In genomic region chr17:73208139-73208827, GRCh38 we compare ENCODE assay signal across 20 cellular contexts. TPM values are rescaled to one million over a fixed set of nuclear protein-coding genes. Genes with fewer than 3 reads are reported as not detected.
A peak's percentile ranks its signal among the peaks of the same experiment; 100 is the strongest.
DNase-seq lines count a peak whose midpoint lies in the region; ATAC-seq and TF ChIP-seq lines count a peak whose summit lies in the region.
"Had no signal": no experiment of that assay in that cellular context is flagged by ENCODE, and none has a peak within 500 bp of the region (broad histone marks: within the 10 kb centered on the region; RNA-seq: fewer than 3 reads in every experiment).

No MANE protein-coding gene starts in this region.

- H3K79me2 ChIP-seq in PC-9 (ENCODE audit: low read depth), result peaks cover 6% of the 10 kb centered on the region; the same call in 1 of the 2 replicates

- no peak overlapping the region for H3K4me2 ChIP-seq in PC-9

- H3K36me3 Mint-ChIP-seq in activated T-cell treated with anti-CD3 and anti-CD28 coated beads, Interleukin-2, amount 50 U/mL, for 72 hours (ENCODE audit: insufficient read depth in 2 of 2), result peaks cover 10 to 37% of the 10 kb centered on the region in 2 donors
- peaks cover 34% of the 10 kb centered on the region for H3K36me3 Mint-ChIP-seq in activated T-cell treated with anti-CD3 and anti-CD28 coated beads, Interleukin-2, amount 50 U/mL, for 4 hours (ENCODE audit: insufficient read depth)
- peaks cover 40% of the 10 kb centered on the region for H3K36me3 Mint-ChIP-seq in osteocyte (ENCODE audit: unreplicated experiment)

- peaks cover 46% of the 10 kb centered on the region for H3K4me1 Mint-ChIP-seq in activated T-cell treated with anti-CD3 and anti-CD28 coated beads, Interleukin-2, amount 50 U/mL, for 72 hours (ENCODE audit: low read depth)
- H3K4me1 Mint-ChIP-seq in activated T-cell treated with anti-CD3 and anti-CD28 coated beads, Interleukin-2, amount 50 U/mL, for 4 hours (ENCODE audit: low read depth), result peaks cover 32% of the 10 kb centered on the region
- no peaks in the 10 kb centered on the region for H3K4me1 Mint-ChIP-seq in osteocyte (ENCODE audit: unreplicated experiment)

- ATAC-seq in activated T-cell treated with anti-CD3 and anti-CD28 coated beads, Interleukin-2, amount 50 U/mL, for 72 hours (replicated peaks in 1 of 2), result no peak
- no peak for ATAC-seq in activated T-cell treated with anti-CD3 and anti-CD28 coated beads, Interleukin-2, amount 50 U/mL, for 4 hours
- ATAC-seq in GM18858 (IDR thresholded peaks at IDR 0.05; ENCODE audit: unreplicated experiment), result no peak

- POLR2A ChIA-PET in PC-9 (lab: Charles Lee; ENCODE audit: unreplicated experiment), result no interaction called here

- H3K9me3 ChIP-seq in PC-9 (ENCODE audit: insufficient read depth, low read depth) (no peaks in the 10 kb centered on the region), cardiac muscle cell (ENCODE audit: low read depth) (no peaks in the 10 kb centered on the region)
- H3K9me3 ChIP-seq: transverse colon had no signal

- H3K27me3 Mint-ChIP-seq in activated T-cell treated with anti-CD3 and anti-CD28 coated beads, Interleukin-2, amount 50 U/mL, for 72 hours (ENCODE audit: low read depth), result no peaks in the 10 kb centered on the region
- no peaks in the 10 kb centered on the region for H3K27me3 Mint-ChIP-seq in activated T-cell treated with anti-CD3 and anti-CD28 coated beads, Interleukin-2, amount 50 U/mL, for 4 hours (ENCODE audit: low read depth)
- H3K27me3 Mint-ChIP-seq in osteocyte (ENCODE audit: unreplicated experiment), result no peaks in the 10 kb centered on the region
- H3K27me3 Mint-ChIP-seq: activated CD4-positive, alpha-beta T cell treated with anti-CD3 and anti-CD28 coated beads, Interleukin-2, amount 10 ng/mL, durations not matched to agents 7 days and 5 days had no signal

- BruUV-seq in PC-9 (replicated peaks; lab: Mats Ljungman, UMichigan), result TSS peak; percentile 14

- H3K36me3 ChIP-seq in PC-9 (ENCODE audit: low read depth) (peaks cover 25% of the 10 kb centered on the region), cardiac muscle cell (peaks cover 54% of the 10 kb centered on the region)

- no peak overlapping the region for H3K4me3 Mint-ChIP-seq in activated T-cell treated with anti-CD3 and anti-CD28 coated beads, Interleukin-2, amount 50 U/mL, for 72 hours
- no peak overlapping the region for H3K4me3 Mint-ChIP-seq in activated T-cell treated with anti-CD3 and anti-CD28 coated beads, Interleukin-2, amount 50 U/mL, for 4 hours
- no peak overlapping the region for H3K4me3 Mint-ChIP-seq in osteocyte (ENCODE audit: unreplicated experiment)
- H3K4me3 Mint-ChIP-seq: activated CD4-positive, alpha-beta T cell treated with anti-CD3 and anti-CD28 coated beads, Interleukin-2, amount 10 ng/mL, durations not matched to agents 7 days and 5 days; nephron had no signal

- CTCF ChIA-PET in PC-9 (lab: Charles Lee), result no interaction called here

- TF ChIP-seq CTCF in PC-9 (conservative IDR thresholded peaks at IDR 0.05) (no peak), cardiac muscle cell (IDR thresholded peaks at IDR 0.05; ENCODE audit: low read depth, low read length) (no peak), osteocyte (IDR thresholded peaks at IDR 0.05) (no peak)

- H3K27me3 ChIP-seq in PC-9 (ENCODE audit: insufficient read depth, low read depth) (no peaks in the 10 kb centered on the region), cardiac muscle cell (no peaks in the 10 kb centered on the region)
- H3K27me3 ChIP-seq: transverse colon had no signal

- H3K9me3 Mint-ChIP-seq in activated T-cell treated with anti-CD3 and anti-CD28 coated beads, Interleukin-2, amount 50 U/mL, for 72 hours, result no peaks in the 10 kb centered on the region
- H3K9me3 Mint-ChIP-seq in activated T-cell treated with anti-CD3 and anti-CD28 coated beads, Interleukin-2, amount 50 U/mL, for 4 hours, result no peaks in the 10 kb centered on the region
- H3K9me3 Mint-ChIP-seq in osteocyte (ENCODE audit: unreplicated experiment), result no peaks in the 10 kb centered on the region
- H3K9me3 Mint-ChIP-seq: activated CD4-positive, alpha-beta T cell treated with anti-CD3 and anti-CD28 coated beads, Interleukin-2, amount 10 ng/mL, durations not matched to agents 7 days and 5 days; nephron had no signal

- intact Hi-C loops in PC-9 (cut with micrococcal nuclease; ENCODE audit: unreplicated experiment), result no loop called here

- H3K4me3 ChIP-seq in PC-9 (no peak overlapping the region), cardiac muscle cell (no peak overlapping the region)
- H3K4me3 ChIP-seq: transverse colon had no signal

- H3K4me1 ChIP-seq in PC-9 (replicated peaks; ENCODE audit: insufficient read depth) (no peaks in the 10 kb centered on the region), cardiac muscle cell (ENCODE audit: low read depth) (peaks cover 7% of the 10 kb centered on the region)

- no peak overlapping the region for H2AFZ ChIP-seq in PC-9

- peaks cover 17% of the 10 kb centered on the region; the same call in 1 of the 2 replicates for H4K20me1 ChIP-seq in PC-9 (ENCODE audit: insufficient read depth)

- peak overlapping the region; percentile 43 for H3K27ac Mint-ChIP-seq in activated T-cell treated with anti-CD3 and anti-CD28 coated beads, Interleukin-2, amount 50 U/mL, for 72 hours
- H3K27ac Mint-ChIP-seq in osteocyte (ENCODE audit: unreplicated experiment), result peak overlapping the region; percentile 24
- H3K27ac Mint-ChIP-seq: activated CD4-positive, alpha-beta T cell treated with anti-CD3 and anti-CD28 coated beads, Interleukin-2, amount 10 ng/mL, durations not matched to agents 7 days and 5 days; nephron had no signal

- H3K9me2 ChIP-seq in PC-9 (ENCODE audit: insufficient read depth), result no peaks in the 10 kb centered on the region

- H3F3A ChIP-seq in PC-9 (ENCODE audit: insufficient read depth, low read depth), result peaks cover 20% of the 10 kb centered on the region

- H3K27ac ChIP-seq in PC-9 (no peak overlapping the region), cardiac muscle cell (peak overlapping the region; percentile 39)
- H3K27ac ChIP-seq: C4-2B, transverse colon had no signal

- no peak for DNase-seq in activated T-cell treated with anti-CD3 and anti-CD28 coated beads, Interleukin-2, amount 50 U/mL, for 72 hours
- no peak for DNase-seq in activated T-cell treated with anti-CD3 and anti-CD28 coated beads, Interleukin-2, amount 50 U/mL, for 4 hours
- DNase-seq in PC-9, result no peak
- DNase-seq in cardiac muscle cell (ENCODE audit: low read depth in 1 of 2, low spot score in 1 of 2), result no peak
- no peak for DNase-seq in osteocyte (ENCODE audit: extremely low spot score, unreplicated experiment)
- no peak for DNase-seq in SIG-M5 treated with dmso at 0.1 percent for 504 hours (lab: John Stamatoyannopoulos, UW; ENCODE audit: unreplicated experiment)
- DNase-seq in NCI-H2029 (lab: John Stamatoyannopoulos, UW), result no peak
- DNase-seq: activated CD4-positive, alpha-beta T cell treated with anti-CD3 and anti-CD28 coated beads, Interleukin-2, amount 10 ng/mL, durations not matched to agents 7 days and 5 days; effector CD4-positive, alpha-beta T cell; mammary epithelial cell; MM.1S; NCI-H146; transverse colon had no signal

RNA-seq across cellular contexts. Expression of gene COG1, which starts 15.4 kb away (rescaled TPM):
- total RNA-seq in activated T-cell treated with anti-CD3 and anti-CD28 coated beads, Interleukin-2, amount 50 U/mL, for 72 hours, result 10 to 100 TPM; 36.2 to 37.1 TPM
- 10 to 100 TPM; 26.6 to 31.8 (median 29.0) TPM for total RNA-seq in activated T-cell treated with anti-CD3 and anti-CD28 coated beads, Interleukin-2, amount 50 U/mL, for 4 hours
- 24.8 and 25.6 TPM in 2 replicates for total RNA-seq in PC-9 (2021)
- total RNA-seq in cardiac muscle cell, result 22.1 and 37.9 TPM in 2 replicates
- polyA plus RNA-seq in cardiac muscle cell, result 42.4 and 61.2 TPM in 2 replicates
- 45.6 and 45.7 TPM in 2 replicates for total RNA-seq in osteocyte

RNA-seq across cellular contexts. Expression of gene SSTR2, which starts 43.5 kb away (rescaled TPM):
- under 1 TPM; 0.29 to 0.32 TPM for total RNA-seq in activated T-cell treated with anti-CD3 and anti-CD28 coated beads, Interleukin-2, amount 50 U/mL, for 72 hours
- under 1 TPM in 2 of 3 donors, not detected in 1; 0.10 to 0.35 TPM for total RNA-seq in activated T-cell treated with anti-CD3 and anti-CD28 coated beads, Interleukin-2, amount 50 U/mL, for 4 hours
- total RNA-seq in PC-9 (2021) (not detected in 2 replicates), cardiac muscle cell (0.12 and 0.18 TPM in 2 replicates), osteocyte (28.6 and 29.9 TPM in 2 replicates)
- 0.20 and 0.27 TPM in 2 replicates for polyA plus RNA-seq in cardiac muscle cell
- total RNA-seq: activated CD4-positive, alpha-beta T cell treated with anti-CD3 and anti-CD28 coated beads, Interleukin-2, amount 10 ng/mL, durations not matched to agents 7 days and 5 days; fibroblast of lung; mammary epithelial cell; pulmonary artery endothelial cell had no signal
- polyA plus RNA-seq: fibroblast of lung, mammary epithelial cell had no signal

RNA-seq across cellular contexts. Expression of gene CPSF4L, which starts 53.4 kb away (rescaled TPM):
- total RNA-seq in activated T-cell treated with anti-CD3 and anti-CD28 coated beads, Interleukin-2, amount 50 U/mL, for 72 hours, result not detected
- total RNA-seq in activated T-cell treated with anti-CD3 and anti-CD28 coated beads, Interleukin-2, amount 50 U/mL, for 4 hours, result not detected
- total RNA-seq in PC-9 (2021) (0.52 TPM in 1 of 2 replicates, not detected in the other), cardiac muscle cell (not detected in 2 replicates), osteocyte (not detected in 2 replicates)
- polyA plus RNA-seq in cardiac muscle cell, result not detected in 2 replicates
- total RNA-seq: activated CD4-positive, alpha-beta T cell treated with anti-CD3 and anti-CD28 coated beads, Interleukin-2, amount 10 ng/mL, durations not matched to agents 7 days and 5 days; fibroblast of lung; H4; mammary epithelial cell; pulmonary artery endothelial cell; RPMI7951; transverse colon had no signal
- polyA plus RNA-seq: fibroblast of lung, mammary epithelial cell had no signal

Comparison
In these comparisons a context has a peak if more than half of its experiments do, and no peak if none do; other contexts are left out.
1. RNA of gene SSTR2, which starts 43.5 kb away (total RNA-seq): 28.6 to 29.9 TPM in osteocyte; 0.29 to 0.32 TPM in activated T-cell treated with anti-CD3 and anti-CD28 coated beads, Interleukin-2, amount 50 U/mL, for 72 hours, 0.12 to 0.18 TPM in cardiac muscle cell, 0.10 to 0.35 TPM in activated T-cell treated with anti-CD3 and anti-CD28 coated beads, Interleukin-2, amount 50 U/mL, for 4 hours and not detected in PC-9; every median in the first group is over 10 times any median in the second.